ENCODE assay signal across 1 cellular context in the genomic region with DNA sequence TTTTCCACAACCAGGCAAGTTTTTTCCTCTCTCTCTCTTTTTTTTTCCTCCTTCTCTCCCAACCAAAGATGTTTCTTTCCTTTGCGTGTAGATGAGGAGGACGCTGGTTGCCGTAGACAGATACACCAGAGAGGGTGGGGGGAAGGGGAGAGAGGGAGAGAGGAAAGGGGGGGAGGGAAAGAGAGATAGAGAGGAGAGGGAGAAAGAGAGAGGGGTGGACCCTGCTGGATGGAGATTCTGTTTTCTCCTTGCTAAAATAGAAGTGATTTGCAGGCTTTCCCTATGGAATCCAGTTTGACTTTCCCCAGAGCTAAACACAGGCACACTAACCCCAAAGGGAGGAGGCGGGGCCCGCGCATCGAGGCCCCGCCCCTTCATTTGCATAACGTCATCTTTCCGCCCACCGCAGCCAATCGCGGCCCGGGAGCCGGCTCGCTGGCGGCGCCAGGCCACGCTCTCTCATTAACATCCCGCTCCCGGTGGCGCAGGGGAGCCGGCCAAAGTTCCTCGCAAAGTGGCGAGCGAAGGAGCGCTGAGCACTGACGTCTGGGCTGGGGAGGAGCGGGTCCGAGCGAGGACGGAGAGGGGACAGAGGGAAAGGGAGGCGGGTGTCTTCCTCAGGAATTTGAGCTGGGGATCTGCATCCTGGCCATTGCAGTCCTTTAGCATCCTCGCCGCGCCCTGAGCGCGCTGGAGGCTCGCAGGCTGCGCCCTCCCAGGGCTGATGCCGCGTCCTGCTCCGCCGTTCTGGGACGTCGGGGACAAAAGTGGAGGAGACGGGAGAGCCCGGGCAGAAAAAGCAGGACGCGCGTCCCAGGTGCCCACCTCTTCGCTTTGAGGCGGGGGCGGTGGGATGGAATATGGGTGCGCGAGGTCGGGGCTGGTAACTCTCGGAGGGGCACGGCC.
TF ChIP-seq lines count a peak whose summit lies in the region.

No MANE protein-coding gene starts in this region.

TF ChIP-seq in K562, 482 proteins besides CTCF, POLR2A, EP300 and RAD21 (continued from another document):
- TF ChIP-seq, protein P1, sequence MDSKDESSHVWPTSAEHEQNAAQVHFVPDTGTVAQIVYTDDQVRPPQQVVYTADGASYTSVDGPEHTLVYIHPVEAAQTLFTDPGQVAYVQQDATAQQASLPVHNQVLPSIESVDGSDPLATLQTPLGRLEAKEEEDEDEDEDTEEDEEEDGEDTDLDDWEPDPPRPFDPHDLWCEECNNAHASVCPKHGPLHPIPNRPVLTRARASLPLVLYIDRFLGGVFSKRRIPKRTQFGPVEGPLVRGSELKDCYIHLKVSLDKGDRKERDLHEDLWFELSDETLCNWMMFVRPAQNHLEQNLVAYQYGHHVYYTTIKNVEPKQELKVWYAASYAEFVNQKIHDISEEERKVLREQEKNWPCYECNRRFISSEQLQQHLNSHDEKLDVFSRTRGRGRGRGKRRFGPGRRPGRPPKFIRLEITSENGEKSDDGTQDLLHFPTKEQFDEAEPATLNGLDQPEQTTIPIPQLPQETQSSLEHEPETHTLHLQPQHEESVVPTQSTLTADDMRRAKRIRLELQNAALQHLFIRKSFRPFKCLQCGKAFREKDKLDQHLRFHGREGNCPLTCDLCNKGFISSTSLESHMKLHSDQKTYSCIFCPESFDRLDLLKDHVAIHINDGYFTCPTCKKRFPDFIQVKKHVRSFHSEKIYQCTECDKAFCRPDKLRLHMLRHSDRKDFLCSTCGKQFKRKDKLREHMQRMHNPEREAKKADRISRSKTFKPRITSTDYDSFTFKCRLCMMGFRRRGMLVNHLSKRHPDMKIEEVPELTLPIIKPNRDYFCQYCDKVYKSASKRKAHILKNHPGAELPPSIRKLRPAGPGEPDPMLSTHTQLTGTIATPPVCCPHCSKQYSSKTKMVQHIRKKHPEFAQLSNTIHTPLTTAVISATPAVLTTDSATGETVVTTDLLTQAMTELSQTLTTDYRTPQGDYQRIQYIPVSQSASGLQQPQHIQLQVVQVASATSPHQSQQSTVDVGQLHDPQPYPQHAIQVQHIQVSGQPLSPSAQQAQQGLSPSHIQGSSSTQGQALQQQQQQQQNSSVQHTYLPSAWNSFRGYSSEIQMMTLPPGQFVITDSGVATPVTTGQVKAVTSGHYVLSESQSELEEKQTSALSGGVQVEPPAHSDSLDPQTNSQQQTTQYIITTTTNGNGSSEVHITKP (IDR thresholded peaks at IDR 0.05; ENCODE audit: partially characterized antibody) = peak; percentile 93
- no peak for TF ChIP-seq NCOA6 (IDR thresholded peaks at IDR 0.05)
- peak; percentile 11 to 52; a peak in 1 of 4 replicates for TF ChIP-seq KDM1A (IDR thresholded peaks at IDR 0.05)
- peak in 1 of 2 experiments; percentile 79 for TF ChIP-seq NCOA2 (IDR thresholded peaks at IDR 0.05; ENCODE audit: partially characterized antibody in 2 of 2)
- TF ChIP-seq TBL1XR1 (IDR thresholded peaks at IDR 0.05; ENCODE audit: low read length in 2 of 2) = no peak
